ENCODE assay signal across 31 cellular contexts in genomic region chr17:66143657-66144282, GRCh38. TPM values are rescaled to one million over a fixed set of nuclear protein-coding genes. Genes with fewer than 3 reads are reported as not detected.
"Had no signal": no experiment of that assay in that cellular context is flagged by ENCODE, and none has a peak within 500 bp of the region (broad histone marks: within the 10 kb centered on the region; RNA-seq: fewer than 3 reads in every experiment).

No MANE protein-coding gene starts in this region.

- H3K4me3 ChIP-seq: K562, MG63, Peyer's patch, SJSA1 had no signal

- H3K4me1 ChIP-seq: Peyer's patch, SJSA1 had no signal

- H3K27ac ChIP-seq: brain microvascular endothelial cell, Peyer's patch, SJSA1 had no signal

- H3K27me3 ChIP-seq: brain microvascular endothelial cell, MG63, Peyer's patch, SJSA1 had no signal

- H3K4me3 Mint-ChIP-seq: activated CD4-positive, alpha-beta T cell treated with anti-CD3 and anti-CD28 coated beads for 36 hours; activated CD4-positive, alpha-beta T cell treated with anti-CD3 and anti-CD28 coated beads, Interleukin-2, amount 10 ng/mL, durations not matched to agents 7 days and 5 days; activated CD8-positive, alpha-beta T cell treated with anti-CD3 and anti-CD28 coated beads, Interleukin-2, amount 10 ng/mL, durations not matched to agents 7 days and 5 days; activated naive CD8-positive, alpha-beta T cell treated with anti-CD3 and anti-CD28 coated beads for 36 hours; T-helper 1 cell treated with Interleukin-12 subunit alpha and Interleukin-12 subunit beta and Interleukin-4 antibody, amounts not matched to agents 30 μg/mL and 1 μg/mL, for 36 hours; T-helper 2 cell treated with Interferon-gamma antibody and Interleukin-4, amounts not matched to agents 5 μg/mL and 100 μg/mL, for 36 hours had no signal

- H3K36me3 ChIP-seq: brain microvascular endothelial cell, MG63, Peyer's patch, SJSA1 had no signal

- H3K27me3 Mint-ChIP-seq: activated CD4-positive, alpha-beta T cell treated with anti-CD3 and anti-CD28 coated beads for 36 hours; activated naive CD8-positive, alpha-beta T cell treated with anti-CD3 and anti-CD28 coated beads for 36 hours had no signal

- H3K27ac Mint-ChIP-seq: activated CD4-positive, alpha-beta T cell treated with anti-CD3 and anti-CD28 coated beads for 36 hours; activated CD4-positive, alpha-beta T cell treated with anti-CD3 and anti-CD28 coated beads, Interleukin-2, amount 10 ng/mL, durations not matched to agents 7 days and 5 days; activated CD8-positive, alpha-beta T cell treated with anti-CD3 and anti-CD28 coated beads, Interleukin-2, amount 10 ng/mL, durations not matched to agents 7 days and 5 days; activated naive CD8-positive, alpha-beta T cell treated with anti-CD3 and anti-CD28 coated beads for 36 hours; T-helper 1 cell treated with Interleukin-12 subunit alpha and Interleukin-12 subunit beta and Interleukin-4 antibody, amounts not matched to agents 30 μg/mL and 1 μg/mL, for 36 hours; T-helper 2 cell treated with Interferon-gamma antibody and Interleukin-4, amounts not matched to agents 5 μg/mL and 100 μg/mL, for 36 hours had no signal

- H3K4me1 Mint-ChIP-seq: activated CD4-positive, alpha-beta T cell treated with anti-CD3 and anti-CD28 coated beads for 36 hours had no signal

- H3K9ac ChIP-seq: SK-N-SH had no signal

- FAIRE-seq: K562, TTC549 had no signal

- DNase-seq: activated CD4-positive, alpha-beta T cell treated with anti-CD3 and anti-CD28 coated beads for 36 hours; activated CD4-positive, alpha-beta T cell treated with anti-CD3 and anti-CD28 coated beads, Interleukin-2, amount 10 ng/mL, durations not matched to agents 7 days and 5 days; activated CD4-positive, alpha-beta T cell treated with anti-CD3 and anti-CD28 coated beads, Interleukin-2, amount 50 U/mL, for 48 hours; activated CD8-positive, alpha-beta memory T cell treated with anti-CD3 and anti-CD28 coated beads, Interleukin-2, amount 50 U/mL, for 48 hours; activated CD8-positive, alpha-beta T cell treated with anti-CD3 and anti-CD28 coated beads, Interleukin-2, amount 10 ng/mL, durations not matched to agents 7 days and 5 days; activated effector memory CD4-positive, alpha-beta T cell treated with anti-CD3 and anti-CD28 coated beads, Interleukin-2, amount 50 U/mL, for 16 hours; activated naive CD4-positive, alpha-beta T cell; activated naive CD4-positive, alpha-beta T cell treated with anti-CD3 and anti-CD28 coated beads, Interleukin-2, amount 50 U/mL, for 16 hours; activated naive CD8-positive, alpha-beta T cell treated with anti-CD3 and anti-CD28 coated beads for 36 hours; activated T-cell treated with anti-CD3 and anti-CD28 coated beads, Interleukin-2, amount 50 U/mL, for 48 hours; amniotic stem cell; aorta; brain microvascular endothelial cell; MG63; NCI-H1048; NCI-H1105 treated with DMSO at 0.1 percent for 48 hours; NCI-H1436; NCI-H1694; NCI-H1930; NCI-H2081 treated with DMSO at 0.1 percent for 48 hours; NCI-H226; NCI-H446 treated with DMSO at 0.1 percent for 48 hours; NCI-H524 treated with DMSO at 0.1 percent for 48 hours; Peyer's patch; SHP77 treated with DMSO at 0.1 percent for 48 hours; SK-N-SH had no signal

- H3K4me2 ChIP-seq: SK-N-SH had no signal

- H3K36me3 Mint-ChIP-seq: activated naive CD8-positive, alpha-beta T cell treated with anti-CD3 and anti-CD28 coated beads for 36 hours had no signal

- H3K9me2 ChIP-seq: SK-N-SH had no signal

- H3K9me3 ChIP-seq: MG63, Peyer's patch, SJSA1, SK-N-SH had no signal

- ATAC-seq: activated CD4-positive, alpha-beta T cell treated with anti-CD3 and anti-CD28 coated beads for 36 hours; activated CD8-positive, alpha-beta T cell treated with anti-CD3 and anti-CD28 coated beads, Interleukin-2, amount 10 ng/mL, durations not matched to agents 7 days and 5 days; K562 had no signal

- H3K9me3 Mint-ChIP-seq: activated naive CD8-positive, alpha-beta T cell treated with anti-CD3 and anti-CD28 coated beads for 36 hours; T-helper 2 cell treated with Interferon-gamma antibody and Interleukin-4, amounts not matched to agents 5 μg/mL and 100 μg/mL, for 36 hours had no signal

RNA-seq across cellular contexts. Expression of gene CEP112, which starts 48.2 kb away (rescaled TPM):
- total RNA-seq: K562 had no signal
